11 cellular contexts compared by ENCODE assay signal in genomic region chr2:13046557-13047165, GRCh38.
DNase-seq lines count a peak whose midpoint lies in the region; ATAC-seq, FAIRE-seq and TF ChIP-seq lines count a peak whose summit lies in the region.
"Had no signal": no experiment of that assay in that cellular context is flagged by ENCODE, and none has a peak within 500 bp of the region (broad histone marks: within the 10 kb centered on the region; RNA-seq: fewer than 3 reads in every experiment).

No MANE protein-coding gene starts in this region.

- TF ChIP-seq POLR2A in A549 (IDR thresholded peaks at IDR 0.05; ENCODE audit: low read length), result no peak

- peak; percentile 85 for FAIRE-seq in A549 (lab: Jason Lieb, UNC)

- no peak for ATAC-seq in A549

- no peak overlapping the region for H3K4me3 ChIP-seq in A549
- no peak overlapping the region for H3K4me3 ChIP-seq in GM12865 (ENCODE audit: low read depth, low read length)
- H3K4me3 ChIP-seq in fibroblast of villous mesenchyme (ENCODE audit: low read depth, low read length), result no peak overlapping the region
- no peak overlapping the region for H3K4me3 ChIP-seq in mesendoderm (ENCODE audit: low read length)
- H3K4me3 ChIP-seq: HAP-1 had no signal

- POLR2A ChIA-PET in A549 (lab: Yijun Ruan, JAX), result no interaction called here

- WGBS in A549 (ENCODE audit: missing lambda C conversion rate), result 13% methylated on average over 2 of the region's 2 CpGs
- no CpG with 5 or more reads among the region's 2 CpGs for WGBS in mesendoderm (ENCODE audit: extremely low coverage, insufficient coverage, low lambda C conversion rate)

- H2BK15ac ChIP-seq in mesendoderm (replicated peaks; ENCODE audit: low read depth), result no peak overlapping the region

- DNase-seq in A549 (ENCODE audit: low read depth in 1 of 2, low spot score in 1 of 2) (peak in 1 of 2 experiments; percentile 9), GM12865 (ENCODE audit: low read depth) (peak; percentile 10), RKO (ENCODE audit: low spot score) (peak; percentile 15), fibroblast of villous mesenchyme (ENCODE audit: low read depth) (peak; percentile 27), mesendoderm (no peak), NCI-H187 treated with DMSO at 0.1 percent for 48 hours (lab: John Stamatoyannopoulos, UW) (no peak), ecto neural progenitor cell (ENCODE audit: low spot score) (no peak)
- DNase-seq in activated T-helper 2 cell treated with anti-CD3 and anti-CD28 coated beads, Interferon-gamma antibody, Interleukin-2, Interleukin-4, amounts not matched to agents 10 μg/mL and 5 μg/mL and 100 μg/mL, durations not matched to agents 14 hours and 24 hours and 36 hours (ENCODE audit: low spot score), result no peak
- DNase-seq: NCI-H2029 treated with DMSO at 0.1 percent for 48 hours, posterior cingulate gyrus had no signal

- peak; percentile 39 to 58; a peak in 4 of 5 replicates for TF ChIP-seq RAD21 in A549 (conservative IDR thresholded peaks at IDR 0.05 in 1 of 2, IDR thresholded peaks at IDR 0.05 in 1 of 2)

- no peak overlapping the region for H2BK5ac ChIP-seq in mesendoderm (ENCODE audit: low read length)

- H4K8ac ChIP-seq in mesendoderm (ENCODE audit: low read depth, low read length), result no peak overlapping the region

- no peak overlapping the region for H3K56ac ChIP-seq in mesendoderm (ENCODE audit: low read length)

- TF ChIP-seq EP300 in A549 (IDR thresholded peaks at IDR 0.05), result no peak

- no peaks in the 10 kb centered on the region for H3K27me3 ChIP-seq in mesendoderm (ENCODE audit: insufficient read depth, low read length, poor library complexity)

- no peak overlapping the region for H3K4ac ChIP-seq in mesendoderm (ENCODE audit: low read depth, low read length)

- no peak overlapping the region for H3K27ac Mint-ChIP-seq in activated T-helper 2 cell treated with anti-CD3 and anti-CD28 coated beads, Interferon-gamma antibody, Interleukin-2, Interleukin-4, amounts not matched to agents 10 μg/mL and 5 μg/mL and 100 μg/mL, durations not matched to agents 14 hours and 24 hours and 36 hours

- no peak overlapping the region for H4K5ac ChIP-seq in mesendoderm (ENCODE audit: low read length)

- no peak overlapping the region for H3K9ac ChIP-seq in mesendoderm (ENCODE audit: low read length)

- H3K27ac ChIP-seq in A549, result no peak overlapping the region
- H3K27ac ChIP-seq in mesendoderm (ENCODE audit: low read depth, low read length), result no peak overlapping the region

- no peak overlapping the region for H2AK5ac ChIP-seq in mesendoderm (ENCODE audit: low read length)

- CTCF ChIA-PET in A549 (lab: Yijun Ruan, JAX), result interaction anchor here (0.6 to 1.1 kb wide), 3 partner anchors 16 to 1244 kb away, joined by 3 to 5 read pairs (median 3); no protein-coding TSS in a partner anchor

- H3K4me1 ChIP-seq in A549 (no peaks in the 10 kb centered on the region), mesendoderm (ENCODE audit: control insufficient read depth, low read depth, low read length) (no peaks in the 10 kb centered on the region)

- no peaks in the 10 kb centered on the region for H3K79me1 ChIP-seq in mesendoderm (ENCODE audit: low read length)

- no peak overlapping the region for H3K18ac ChIP-seq in mesendoderm (ENCODE audit: low read length)

- H3K4me3 Mint-ChIP-seq in activated T-helper 2 cell treated with anti-CD3 and anti-CD28 coated beads, Interferon-gamma antibody, Interleukin-2, Interleukin-4, amounts not matched to agents 10 μg/mL and 5 μg/mL and 100 μg/mL, durations not matched to agents 14 hours and 24 hours and 36 hours (ENCODE audit: low read depth), result no peak overlapping the region

- no peak overlapping the region for H2BK120ac ChIP-seq in mesendoderm (ENCODE audit: low read depth, low read length)

- intact Hi-C loops in activated T-helper 2 cell treated with anti-CD3 and anti-CD28 coated beads, Interferon-gamma antibody, Interleukin-2, Interleukin-4, amounts not matched to agents 10 μg/mL and 5 μg/mL and 100 μg/mL, durations not matched to agents 14 hours and 24 hours and 36 hours (cut with micrococcal nuclease), result no loop called here

- peaks cover 1% of the 10 kb centered on the region for H3K27me3 Mint-ChIP-seq in activated T-helper 2 cell treated with anti-CD3 and anti-CD28 coated beads, Interferon-gamma antibody, Interleukin-2, Interleukin-4, amounts not matched to agents 10 μg/mL and 5 μg/mL and 100 μg/mL, durations not matched to agents 14 hours and 24 hours and 36 hours (ENCODE audit: low read depth)

- no peaks in the 10 kb centered on the region for H3K4me1 Mint-ChIP-seq in activated T-helper 2 cell treated with anti-CD3 and anti-CD28 coated beads, Interferon-gamma antibody, Interleukin-2, Interleukin-4, amounts not matched to agents 10 μg/mL and 5 μg/mL and 100 μg/mL, durations not matched to agents 14 hours and 24 hours and 36 hours (ENCODE audit: low read depth)

- H3K9me3 Mint-ChIP-seq in activated T-helper 2 cell treated with anti-CD3 and anti-CD28 coated beads, Interferon-gamma antibody, Interleukin-2, Interleukin-4, amounts not matched to agents 10 μg/mL and 5 μg/mL and 100 μg/mL, durations not matched to agents 14 hours and 24 hours and 36 hours, result no peaks in the 10 kb centered on the region

- H3K23ac ChIP-seq in mesendoderm (ENCODE audit: low read length), result no peak overlapping the region

- H3K4me2 ChIP-seq in A549 (no peak overlapping the region), mesendoderm (ENCODE audit: low read length) (no peak overlapping the region)

- no peaks in the 10 kb centered on the region for H3K36me3 Mint-ChIP-seq in activated T-helper 2 cell treated with anti-CD3 and anti-CD28 coated beads, Interferon-gamma antibody, Interleukin-2, Interleukin-4, amounts not matched to agents 10 μg/mL and 5 μg/mL and 100 μg/mL, durations not matched to agents 14 hours and 24 hours and 36 hours (ENCODE audit: low read depth)

- TF ChIP-seq CTCF in A549 (IDR thresholded peaks at IDR 0.05) (peak; percentile 39; the same call in 2 of the 3 replicates), GM12865 (IDR thresholded peaks at IDR 0.05; ENCODE audit: insufficient read depth, low read depth, low read length, missing control alignments) (peak; percentile 21), fibroblast of villous mesenchyme (IDR thresholded peaks at IDR 0.05; ENCODE audit: insufficient read depth, low read depth, low read length) (peak; percentile 35)

- no peaks in the 10 kb centered on the region for H3K36me3 ChIP-seq in mesendoderm (ENCODE audit: control insufficient read depth, insufficient read depth, low read length)
- H3K36me3 ChIP-seq: HAP-1 had no signal

- H3K9me3 ChIP-seq in A549, result 0 out of 3 replicates have a peak, but pooled peaks cover 3% of the 10 kb centered on the region
- H3K9me3 ChIP-seq: HAP-1 had no signal

- H3K79me2 ChIP-seq in mesendoderm (ENCODE audit: control insufficient read depth, insufficient read depth, low read length), result no peaks in the 10 kb centered on the region

TF ChIP-seq in A549, 52 proteins besides CTCF, POLR2A, EP300 and RAD21:
- TF ChIP-seq SMC3 (IDR thresholded peaks at IDR 0.05) (0 out of 3 replicates have a peak, but pooled peaks have one; percentile 26), POLR2AphosphoS2 (conservative IDR thresholded peaks at IDR 0.05; ENCODE audit: low read length) (no peak), CBX8 (IDR thresholded peaks at IDR 0.05) (no peak)
TF ChIP-seq in A549: peak in this region for 1.

Comparison
In these comparisons a context has a peak if more than half of its experiments do, and no peak if none do; other contexts are left out.
1. DNase-seq: peak in GM12865 (single experiment), RKO (single experiment) and fibroblast of villous mesenchyme (single experiment); none in activated T-helper 2 cell treated with anti-CD3 and anti-CD28 coated beads, Interferon-gamma antibody, Interleukin-2, Interleukin-4, amounts not matched to agents 10 μg/mL and 5 μg/mL and 100 μg/mL, durations not matched to agents 14 hours and 24 hours and 36 hours (single experiment), mesendoderm (single experiment), NCI-H187 treated with DMSO at 0.1 percent for 48 hours (single experiment) and ecto neural progenitor cell (single experiment).
2. Peak in every context shown above with its lines, with median percentiles within 50 percentile points of each other: CTCF ChIP-seq.